Comparison of ENCODE assay signal across 8 cellular contexts in the genomic region with DNA sequence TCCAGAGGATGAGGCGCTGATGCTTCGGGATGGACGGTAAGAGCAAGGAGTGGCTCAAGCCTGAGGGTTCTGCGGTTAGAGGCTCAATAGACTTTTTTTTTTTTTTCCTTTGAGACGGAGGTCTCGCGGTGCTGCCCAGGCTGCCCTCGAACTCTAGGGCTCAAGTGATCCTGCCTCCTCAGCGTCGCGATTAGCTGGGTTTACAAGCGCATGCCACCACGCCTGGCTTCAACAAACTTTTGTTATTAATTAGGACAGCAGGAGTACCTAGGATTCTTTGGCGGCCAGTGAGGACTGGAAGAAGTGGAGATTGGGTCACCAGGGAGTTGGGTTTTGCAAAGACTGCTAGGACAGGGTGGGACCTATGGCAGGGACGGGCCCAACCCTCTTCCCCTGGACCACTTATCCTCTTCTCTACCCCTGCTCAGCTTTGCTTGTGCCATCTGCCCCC. TPM values are rescaled to one million over a fixed set of nuclear protein-coding genes. Genes with fewer than 3 reads are reported as not detected.
A peak's percentile ranks its signal among the peaks of the same experiment; 100 is the strongest.
DNase-seq lines count a peak whose midpoint lies in the region; ATAC-seq and TF ChIP-seq lines count a peak whose summit lies in the region.

No MANE protein-coding gene starts in this region.

- no peak; the same call in none of the 2 replicates for TF ChIP-seq POLR2A in IMR-90 (IDR thresholded peaks at IDR 0.05; ENCODE audit: low read depth, low read length)

- H3K9ac ChIP-seq in IMR-90 (ENCODE audit: low read depth, low read length) (peak overlapping the region; percentile 90), adipocyte (ENCODE audit: low read length) (peak overlapping the region; percentile 97), iPS-20b (ENCODE audit: low read depth, low read length) (peak overlapping the region; percentile 96)

- H3K9me3 Mint-ChIP-seq in stimulated activated naive CD8-positive, alpha-beta T cell treated with anti-CD3 and anti-CD28 coated beads, Interleukin-15, amount 100 ng/mL, for 72 hours: no peaks in the 10 kb centered on the region

- CTCF ChIA-PET in IMR-90 (lab: Yijun Ruan, JAX): interaction anchor here (0.7 kb wide), 1 partner anchor 67 kb away, joined by 3 read pairs; no protein-coding TSS in a partner anchor

- H2BK15ac ChIP-seq in IMR-90 (ENCODE audit: low read depth, low read length): no peak overlapping the region

- peak overlapping the region; percentile 41 to 96; a peak in 3 of 4 replicates for H4K8ac ChIP-seq in IMR-90 (ENCODE audit: low read depth in 2 of 2, low read length in 2 of 2)

- H3K27ac ChIP-seq in IMR-90 (ENCODE audit: insufficient read depth, low read length): peak overlapping the region; percentile 75
- peak overlapping the region; percentile 63 for H3K27ac ChIP-seq in iPS-20b (ENCODE audit: low read length)

- TF ChIP-seq RAD21 in IMR-90 (IDR thresholded peaks at IDR 0.05; ENCODE audit: low read length): no peak

- H3K4me2 ChIP-seq in IMR-90 (ENCODE audit: low read depth, low read length): peak overlapping the region; percentile 83

- 0% methylated on average over 4 of the region's 15 CpGs; no CpG with 5 or more reads in 1 of the 2 experiments for WGBS in IMR-90 (ENCODE audit: extremely low coverage in 2 of 2, insufficient read length in 1 of 2), 2 experiments

- peak overlapping the region; percentile 87 for H3K4ac ChIP-seq in IMR-90 (ENCODE audit: low read depth, low read length)

- DNase-seq in EH (ENCODE audit: low read depth) (peak; percentile 83), IMR-90 (peak; percentile 73), adipocyte (ENCODE audit: low read depth) (peak; percentile 80), occipital lobe (lab: John Stamatoyannopoulos, UW) (no peak), NCI-H2081 treated with DMSO at 0.1 percent for 48 hours (lab: John Stamatoyannopoulos, UW) (no peak)
- DNase-seq in stimulated activated naive CD8-positive, alpha-beta T cell treated with anti-CD3 and anti-CD28 coated beads, Interleukin-15, amount 100 ng/mL, for 72 hours: no peak
- DNase-seq in activated effector memory CD4-positive, alpha-beta T cell treated with anti-CD3 and anti-CD28 coated beads, Interleukin-2, amount 50 U/mL, for 16 hours: no peak

- TF ChIP-seq CTCF in IMR-90 (conservative IDR thresholded peaks at IDR 0.05; ENCODE audit: low read depth, low read length): no peak

- dilution Hi-C loops in IMR-90 (cut with HindIII; ENCODE audit: low sequenced_read_pairs, unreplicated experiment): no loop called here

- peaks cover 10 to 43% of the 10 kb centered on the region in 2 experiments for H3K79me1 ChIP-seq in IMR-90 (ENCODE audit: low read depth in 1 of 2, low read length in 2 of 2)

- peaks cover 3% of the 10 kb centered on the region; the same call in 1 of the 2 replicates for H3K9me1 ChIP-seq in IMR-90 (ENCODE audit: insufficient read depth, low read length)

- intact Hi-C loops in IMR-90 (cut with micrococcal nuclease): no loop called here

- H2BK20ac ChIP-seq in IMR-90 (ENCODE audit: low read depth, low read length): no peak overlapping the region

- peak overlapping the region; percentile 87 for H3K56ac ChIP-seq in IMR-90 (ENCODE audit: extremely low read depth, insufficient read depth, low read length)

- H3K9me3 ChIP-seq in IMR-90 (ENCODE audit: control insufficient read depth, insufficient read depth, low read length) (no peaks in the 10 kb centered on the region), adipocyte (ENCODE audit: control insufficient read depth, low read length) (no peaks in the 10 kb centered on the region), iPS-20b (ENCODE audit: insufficient read depth, low read depth, low read length) (no peaks in the 10 kb centered on the region)

- peaks cover 25% of the 10 kb centered on the region for H3K36me3 ChIP-seq in IMR-90 (ENCODE audit: control insufficient read depth, insufficient read depth, low read length)
- H3K36me3 ChIP-seq in adipocyte (ENCODE audit: control insufficient read depth, insufficient read depth, low read length, severe bottlenecking): peaks cover 25% of the 10 kb centered on the region
- H3K36me3 ChIP-seq in iPS-20b (ENCODE audit: insufficient read depth, low read depth, low read length): peaks cover 32% of the 10 kb centered on the region

- H3K23ac ChIP-seq in IMR-90 (ENCODE audit: low read depth, low read length): peak overlapping the region; percentile 97

- peak overlapping the region; percentile 94 for H2AFZ ChIP-seq in IMR-90 (replicated peaks; ENCODE audit: low read length, poor library complexity)

- peak overlapping the region; percentile 96 to 98 for H3K27ac Mint-ChIP-seq in stimulated activated naive CD8-positive, alpha-beta T cell treated with anti-CD3 and anti-CD28 coated beads, Interleukin-15, amount 100 ng/mL, for 72 hours

- H3K27me3 ChIP-seq in IMR-90 (ENCODE audit: control insufficient read depth, insufficient read depth, low read length): no peaks in the 10 kb centered on the region
- no peaks in the 10 kb centered on the region for H3K27me3 ChIP-seq in adipocyte (replicated peaks; ENCODE audit: control insufficient read depth, insufficient read depth, low read length)
- H3K27me3 ChIP-seq in iPS-20b (ENCODE audit: insufficient read depth, low read length): no peaks in the 10 kb centered on the region

- no peak overlapping the region for H3K18ac ChIP-seq in IMR-90 (ENCODE audit: low read depth, low read length)

- H2AK5ac ChIP-seq in IMR-90 (ENCODE audit: low read depth, low read length): peak overlapping the region; percentile 44; the same call in 1 of the 2 replicates

- BruUV-seq in IMR-90 (replicated peaks; lab: Mats Ljungman, UMichigan): no TSS peak

- peak overlapping the region; percentile 66 for H4K5ac ChIP-seq in IMR-90 (ENCODE audit: low read depth, low read length)

- H2AK9ac ChIP-seq in IMR-90 (replicated peaks; ENCODE audit: low read depth, low read length, poor library complexity): peak overlapping the region; percentile 59

- H4K91ac ChIP-seq in IMR-90 (ENCODE audit: insufficient read depth, low read depth, low read length): peak overlapping the region; percentile 61

- H3K14ac ChIP-seq in IMR-90 (replicated peaks; ENCODE audit: low read depth, low read length): peak overlapping the region; percentile 93

- H4K20me1 ChIP-seq in IMR-90 (ENCODE audit: insufficient read depth, low read length): no peaks in the 10 kb centered on the region

- H3K4me1 ChIP-seq in IMR-90 (ENCODE audit: control insufficient read depth, insufficient read depth, low read length) (peaks cover 4% of the 10 kb centered on the region), adipocyte (ENCODE audit: control insufficient read depth, insufficient read depth, low read length) (peaks cover 20% of the 10 kb centered on the region), iPS-20b (ENCODE audit: insufficient read depth, low read length) (0 out of 2 replicates have a peak, but pooled peaks cover 9% of the 10 kb centered on the region)

- POLR2A ChIA-PET in IMR-90 (lab: Charles Lee; ENCODE audit: unreplicated experiment): interaction anchor here (0.5 kb wide), 1 partner anchor 109 kb away, joined by 4 read pairs; no protein-coding TSS in a partner anchor

- H2BK5ac ChIP-seq in IMR-90 (ENCODE audit: low read depth, low read length, poor library complexity, severe bottlenecking): peak overlapping the region; percentile 75

- ATAC-seq in IMR-90 (ENCODE audit: low read depth): peak; percentile 40
- no peak for ATAC-seq in stimulated activated naive CD8-positive, alpha-beta T cell treated with anti-CD3 and anti-CD28 coated beads, Interleukin-15, amount 100 ng/mL, for 72 hours

- H3K4me1 Mint-ChIP-seq in stimulated activated naive CD8-positive, alpha-beta T cell treated with anti-CD3 and anti-CD28 coated beads, Interleukin-15, amount 100 ng/mL, for 72 hours: peaks cover 61% of the 10 kb centered on the region

- peak overlapping the region; percentile 65 for H3K4me3 ChIP-seq in IMR-90 (ENCODE audit: insufficient read depth, low read depth, low read length)
- peak overlapping the region; percentile 97 for H3K4me3 ChIP-seq in adipocyte (ENCODE audit: low read length)
- H3K4me3 ChIP-seq in iPS-20b (ENCODE audit: low read length): peak overlapping the region; percentile 98

- no peak overlapping the region for H2BK120ac ChIP-seq in IMR-90 (ENCODE audit: low read depth, low read length)

- in situ Hi-C loops in IMR-90 (cut with MboI; ENCODE audit: low sequenced_read_pairs): no loop called here

- H3K27me3 Mint-ChIP-seq in stimulated activated naive CD8-positive, alpha-beta T cell treated with anti-CD3 and anti-CD28 coated beads, Interleukin-15, amount 100 ng/mL, for 72 hours: no peaks in the 10 kb centered on the region

- H3K4me3 Mint-ChIP-seq in stimulated activated naive CD8-positive, alpha-beta T cell treated with anti-CD3 and anti-CD28 coated beads, Interleukin-15, amount 100 ng/mL, for 72 hours: peak overlapping the region; percentile 89 to 94

TF ChIP-seq in IMR-90, 13 proteins besides CTCF, POLR2A, EP300 and RAD21:
- no peak for TF ChIP-seq MAZ (IDR thresholded peaks at IDR 0.05; ENCODE audit: borderline replicate concordance, low read depth, low read length)

RNA-seq across cellular contexts. Expression of a gene that starts 0.6 kb away (rescaled TPM):
- 22.2 and 27.4 TPM in 2 replicates for total RNA-seq in IMR-90 (2012; rRNA removed)
- 33.2 and 35.3 TPM in 2 replicates for polyA plus RNA-seq in IMR-90 (2012; rRNA removed)
- polyA plus RNA-seq in IMR-90 (2012; cell fraction: cytosol; rRNA removed): 15.6 and 31.7 TPM in 2 replicates
- polyA plus RNA-seq in IMR-90 (2012; cell fraction: nucleus; rRNA removed; ENCODE audit: low replicate concordance): 20.3 and 49.2 TPM in 2 replicates
- 35.6 TPM for total RNA-seq in occipital lobe

RNA-seq across cellular contexts. Expression of a gene that starts 0.8 kb away (rescaled TPM):
- total RNA-seq in IMR-90 (2012; rRNA removed) (9.2 and 10.4 TPM in 2 replicates), occipital lobe (16.4 TPM)
- 5.0 and 5.9 TPM in 2 replicates for polyA plus RNA-seq in IMR-90 (2012; rRNA removed)
- 2.3 and 3.1 TPM in 2 replicates for polyA plus RNA-seq in IMR-90 (2012; cell fraction: cytosol; rRNA removed)
- 2.6 and 6.2 TPM in 2 replicates for polyA plus RNA-seq in IMR-90 (2012; cell fraction: nucleus; rRNA removed; ENCODE audit: low replicate concordance)

RNA-seq across cellular contexts. Expression of a gene that starts 9.2 kb away (rescaled TPM):
- total RNA-seq in IMR-90 (2012; rRNA removed) (not detected in 2 replicates), occipital lobe (not detected)
- polyA plus RNA-seq in IMR-90 (2012; rRNA removed): 0.22 and 0.27 TPM in 2 replicates
- polyA plus RNA-seq in IMR-90 (2012; cell fraction: cytosol; rRNA removed): 0.12 and 0.36 TPM in 2 replicates
- 0.63 and 0.87 TPM in 2 replicates for polyA plus RNA-seq in IMR-90 (2012; cell fraction: nucleus; rRNA removed; ENCODE audit: low replicate concordance)

RNA-seq across cellular contexts. Expression of a gene that starts 10.1 kb away (rescaled TPM):
- total RNA-seq in IMR-90 (2012; rRNA removed) (not detected in 2 replicates), occipital lobe (0.78 TPM)
- polyA plus RNA-seq in IMR-90 (2012; rRNA removed): not detected in 2 replicates
- polyA plus RNA-seq in IMR-90 (2012; cell fraction: cytosol; rRNA removed): not detected in 2 replicates
- not detected in 2 replicates for polyA plus RNA-seq in IMR-90 (2012; cell fraction: nucleus; rRNA removed; ENCODE audit: low replicate concordance)

RNA-seq across cellular contexts. Expression of a gene that starts 20.1 kb away (rescaled TPM):
- total RNA-seq in IMR-90 (2012; rRNA removed) (0.36 and 0.56 TPM in 2 replicates), occipital lobe (18.6 TPM)
- polyA plus RNA-seq in IMR-90 (2012; rRNA removed): 2.0 and 2.6 TPM in 2 replicates
- 1.6 and 17.4 TPM in 2 replicates for polyA plus RNA-seq in IMR-90 (2012; cell fraction: cytosol; rRNA removed)
- polyA plus RNA-seq in IMR-90 (2012; cell fraction: nucleus; rRNA removed; ENCODE audit: low replicate concordance): 16.8 and 119 TPM in 2 replicates

Comparison
In these comparisons a context has a peak if more than half of its experiments do, and no peak if none do; other contexts are left out.
1. DNase-seq: peak in EH (single experiment), IMR-90 (single experiment) and adipocyte (single experiment); none in stimulated activated naive CD8-positive, alpha-beta T cell treated with anti-CD3 and anti-CD28 coated beads, Interleukin-15, amount 100 ng/mL, for 72 hours (0 of 2), occipital lobe (single experiment), activated effector memory CD4-positive, alpha-beta T cell treated with anti-CD3 and anti-CD28 coated beads, Interleukin-2, amount 50 U/mL, for 16 hours (single experiment) and NCI-H2081 treated with DMSO at 0.1 percent for 48 hours (single experiment).
2. Peak in every context shown above with its lines, with median percentiles within 50 percentile points of each other: H3K4me3 ChIP-seq and H3K9ac ChIP-seq.